ENCODE assay signal across 29 cellular contexts in genomic region chr1:199743227-199743626, GRCh38.
DNase-seq lines count a peak whose midpoint lies in the region; FAIRE-seq and TF ChIP-seq lines count a peak whose summit lies in the region.
"Had no signal": no experiment of that assay in that cellular context is flagged by ENCODE, and none has a peak within 500 bp of the region (broad histone marks: within the 10 kb centered on the region; RNA-seq: fewer than 3 reads in every experiment).

No MANE protein-coding gene starts in this region.

- no peak overlapping the region for H2BK15ac ChIP-seq in mesenchymal stem cell (ENCODE audit: low read depth, poor library complexity, severe bottlenecking)

- BruUV-seq in endothelial cell of umbilical vein (replicated peaks; lab: Mats Ljungman, UMichigan) = no TSS peak

- H2AK5ac ChIP-seq in mesenchymal stem cell (ENCODE audit: low read length, severe bottlenecking) = no peak overlapping the region

- H3K4me1 ChIP-seq in endothelial cell of umbilical vein (ENCODE audit: control insufficient read depth, extremely low read depth, insufficient read depth, low read length) (peaks cover 16% of the 10 kb centered on the region), mesenchymal stem cell (ENCODE audit: control insufficient read depth, insufficient read depth, low read depth, low read length) (no peaks in the 10 kb centered on the region)
- H3K4me1 ChIP-seq: ascending aorta, prostate gland, uterus had no signal

- H3K9me1 ChIP-seq in endothelial cell of umbilical vein (replicated peaks; ENCODE audit: control insufficient read depth, extremely low read depth, insufficient read depth, low read length) = no peaks in the 10 kb centered on the region

- POLR2A ChIA-PET in endothelial cell of umbilical vein (lab: Charles Lee) = interaction anchor here (1.0 kb wide), 1 partner anchor 55 kb away, joined by 3 read pairs; no protein-coding TSS in a partner anchor
- POLR2A ChIA-PET in activated CD4-positive, alpha-beta memory T cell treated with anti-CD3 and anti-CD28 coated beads for 36 hours (lab: Charles Lee) = no interaction called here

- H3K9ac ChIP-seq in endothelial cell of umbilical vein (replicated peaks; ENCODE audit: extremely low read depth, insufficient read depth, low read length) (peak overlapping the region; percentile 40), mesenchymal stem cell (ENCODE audit: low read length) (peak overlapping the region; percentile 45)

- no peak overlapping the region for H3K4ac ChIP-seq in mesenchymal stem cell (ENCODE audit: low read depth in 1 of 2, low read length in 2 of 2)

- no peak overlapping the region for H3K23ac ChIP-seq in mesenchymal stem cell (ENCODE audit: low read length in 2 of 2)

- H4K20me1 ChIP-seq in endothelial cell of umbilical vein (replicated peaks; ENCODE audit: control insufficient read depth, extremely low read depth, insufficient read depth, low read length) = no peaks in the 10 kb centered on the region

- H3K4me3 ChIP-seq in endothelial cell of umbilical vein (replicated peaks in 1 of 3; ENCODE audit: insufficient read depth in 1 of 3, low read depth in 1 of 3, low read length in 3 of 3) (no peak overlapping the region), mesenchymal stem cell (ENCODE audit: insufficient read depth in 1 of 2, low read depth in 1 of 2, low read length in 2 of 2) (no peak overlapping the region), coronary artery (no peak overlapping the region)
- H3K4me3 ChIP-seq: ascending aorta, prostate gland, SJSA1, skin epidermis, testis, uterus had no signal

- peak; percentile 9 for DNase-seq in Daoy (ENCODE audit: low read depth)
- peak; percentile 70 for DNase-seq in NCI-H226
- DNase-seq in endothelial cell of umbilical vein (ENCODE audit: low read depth, low spot score) = peak; percentile 80
- DNase-seq in mesenchymal stem cell = peak; percentile 25
- DNase-seq in activated CD4-positive, alpha-beta memory T cell treated with anti-CD3 and anti-CD28 coated beads for 36 hours = no peak
- no peak for DNase-seq in activated CD8-positive, alpha-beta memory T cell treated with anti-CD3 and anti-CD28 coated beads, Interleukin-2, amount 50 U/mL, for 48 hours
- DNase-seq in HT-29 (ENCODE audit: low spot score) = no peak
- DNase-seq in coronary artery (ENCODE audit: low spot score) = no peak
- DNase-seq: activated CD4-positive, alpha-beta T cell treated with anti-CD3 and anti-CD28 coated beads for 48 hours; CD4-positive, CD25-positive, alpha-beta regulatory T cell; effector memory CD4-positive, alpha-beta T cell; GDM1; left ventricle myocardium superior; NCI-H1048; NCI-H1930; NCI-H2227 treated with DMSO at 0.1 percent for 48 hours; NCI-H774; stimulated activated CD4-positive, alpha-beta T cell treated with anti-CD3 and anti-CD28 coated beads, Interleukin-2, amount 100 ng/mL, for 48 hours; stimulated activated naive B cell treated with anti-CD40 and anti-IgM and Interleukin-4, amounts not matched to agents 10 μg/mL and 1 μg/mL and 100 μg/mL, for 72 hours; testis; uterus had no signal

- H3K36me3 ChIP-seq in endothelial cell of umbilical vein (ENCODE audit: control insufficient read depth in 2 of 2, extremely low read depth in 1 of 2, insufficient read depth in 2 of 2, low read length in 2 of 2) (no peaks in the 10 kb centered on the region), mesenchymal stem cell (ENCODE audit: control insufficient read depth in 1 of 2, insufficient read depth in 2 of 2, low read depth in 1 of 2, low read length in 2 of 2) (no peaks in the 10 kb centered on the region)
- H3K36me3 ChIP-seq: ascending aorta, prostate gland, SJSA1, uterus had no signal

- H3K9me3 ChIP-seq in endothelial cell of umbilical vein (replicated peaks; ENCODE audit: control insufficient read depth, insufficient read depth, low read length) (no peaks in the 10 kb centered on the region), mesenchymal stem cell (ENCODE audit: control insufficient read depth, low read length) (no peaks in the 10 kb centered on the region)
- H3K9me3 ChIP-seq: ascending aorta, prostate gland, SJSA1, testis, uterus had no signal

- intact Hi-C loops in endothelial cell of umbilical vein (cut with micrococcal nuclease) = loop anchor here (2.0 kb wide), 3 partner anchors 38 to 116 kb away; no protein-coding TSS in a partner anchor
- intact Hi-C loops in activated CD4-positive, alpha-beta memory T cell treated with anti-CD3 and anti-CD28 coated beads for 36 hours (cut with micrococcal nuclease) = no loop called here

- H2BK5ac ChIP-seq in mesenchymal stem cell (ENCODE audit: low read depth, low read length, poor library complexity, severe bottlenecking) = no peak overlapping the region

- no peaks in the 10 kb centered on the region for H3K79me1 ChIP-seq in mesenchymal stem cell (replicated peaks; ENCODE audit: low read length, poor library complexity, severe bottlenecking)

- WGBS in mesenchymal stem cell = 35% methylated on average over 4 of the region's 5 CpGs

- H3K36me3 Mint-ChIP-seq in activated CD4-positive, alpha-beta memory T cell treated with anti-CD3 and anti-CD28 coated beads for 36 hours = no peaks in the 10 kb centered on the region
- H3K36me3 Mint-ChIP-seq: activated naive CD4-positive, alpha-beta T cell treated with anti-CD3 and anti-CD28 coated beads, Interleukin-2, amount 50 U/mL, for 24 hours; CD4-positive, CD25-positive, alpha-beta regulatory T cell; stimulated activated naive B cell treated with anti-CD40 and anti-IgM and Interleukin-4, amounts not matched to agents 10 μg/mL and 1 μg/mL and 100 μg/mL, for 72 hours had no signal

- H3K14ac ChIP-seq in mesenchymal stem cell (ENCODE audit: low read length in 2 of 2) = no peak overlapping the region

- peak; percentile 78 for FAIRE-seq in endothelial cell of umbilical vein (lab: Jason Lieb, UNC)

- dilution Hi-C loops in endothelial cell of umbilical vein (cut with MboI; ENCODE audit: extremely low pct_ligation_motif_present, low sequenced_read_pairs) = no loop called here

- no peak overlapping the region for H3K4me3 Mint-ChIP-seq in activated CD4-positive, alpha-beta memory T cell treated with anti-CD3 and anti-CD28 coated beads for 36 hours
- H3K4me3 Mint-ChIP-seq: activated naive CD4-positive, alpha-beta T cell treated with anti-CD3 and anti-CD28 coated beads, Interleukin-2, amount 50 U/mL, for 24 hours; activated T-helper 1 cell treated with anti-CD3 and anti-CD28 coated beads, Interleukin-12 subunit alpha, Interleukin-12 subunit beta, Interleukin-2, Interleukin-4 antibody, amounts not matched to agents 30 ng/mL and 10 ng/mL and 1 ng/mL, durations not matched to agents 14 hours and 24 hours and 36 hours; CD4-positive, CD25-positive, alpha-beta regulatory T cell; nephron; stimulated activated naive B cell treated with anti-CD40 and anti-IgM and Interleukin-4, amounts not matched to agents 10 μg/mL and 1 μg/mL and 100 μg/mL, for 72 hours; T-helper 1 cell treated with Interleukin-12 subunit alpha and Interleukin-12 subunit beta and Interleukin-4 antibody, amounts not matched to agents 30 μg/mL and 1 μg/mL, for 36 hours had no signal

- H2AFZ ChIP-seq in endothelial cell of umbilical vein (ENCODE audit: low read depth, low read length) (peak overlapping the region; percentile 61), mesenchymal stem cell (ENCODE audit: low read depth, low read length) (no peak overlapping the region)

- H3K9me3 Mint-ChIP-seq in activated CD4-positive, alpha-beta memory T cell treated with anti-CD3 and anti-CD28 coated beads for 36 hours = no peaks in the 10 kb centered on the region
- H3K9me3 Mint-ChIP-seq: activated naive CD4-positive, alpha-beta T cell treated with anti-CD3 and anti-CD28 coated beads, Interleukin-2, amount 50 U/mL, for 24 hours; activated T-helper 1 cell treated with anti-CD3 and anti-CD28 coated beads, Interleukin-12 subunit alpha, Interleukin-12 subunit beta, Interleukin-2, Interleukin-4 antibody, amounts not matched to agents 30 ng/mL and 10 ng/mL and 1 ng/mL, durations not matched to agents 14 hours and 24 hours and 36 hours; CD4-positive, CD25-positive, alpha-beta regulatory T cell; nephron; stimulated activated naive B cell treated with anti-CD40 and anti-IgM and Interleukin-4, amounts not matched to agents 10 μg/mL and 1 μg/mL and 100 μg/mL, for 72 hours; T-helper 1 cell treated with Interleukin-12 subunit alpha and Interleukin-12 subunit beta and Interleukin-4 antibody, amounts not matched to agents 30 μg/mL and 1 μg/mL, for 36 hours had no signal

- H3K27me3 Mint-ChIP-seq in activated CD4-positive, alpha-beta memory T cell treated with anti-CD3 and anti-CD28 coated beads for 36 hours = peaks cover 10% of the 10 kb centered on the region

- H4K91ac ChIP-seq in mesenchymal stem cell (ENCODE audit: low read length) = no peak overlapping the region

- TF ChIP-seq CTCF in endothelial cell of umbilical vein (IDR thresholded peaks at IDR 0.05; ENCODE audit: extremely low read depth in 1 of 2, insufficient read depth in 1 of 2, low read depth in 1 of 2, low read length in 2 of 2) (no peak), coronary artery (IDR thresholded peaks at IDR 0.05) (no peak)

- H4K8ac ChIP-seq in mesenchymal stem cell (ENCODE audit: low read length) = no peak overlapping the region

- H3K4me1 Mint-ChIP-seq in activated CD4-positive, alpha-beta memory T cell treated with anti-CD3 and anti-CD28 coated beads for 36 hours (ENCODE audit: low read depth) = no peaks in the 10 kb centered on the region
- H3K4me1 Mint-ChIP-seq: activated naive CD4-positive, alpha-beta T cell treated with anti-CD3 and anti-CD28 coated beads, Interleukin-2, amount 50 U/mL, for 24 hours; CD4-positive, CD25-positive, alpha-beta regulatory T cell; stimulated activated naive B cell treated with anti-CD40 and anti-IgM and Interleukin-4, amounts not matched to agents 10 μg/mL and 1 μg/mL and 100 μg/mL, for 72 hours had no signal

- H3K4me2 ChIP-seq in endothelial cell of umbilical vein (ENCODE audit: insufficient read depth, low read length) (peak overlapping the region; percentile 49), mesenchymal stem cell (ENCODE audit: low read length, poor library complexity, severe bottlenecking) (no peak overlapping the region)

- H3K18ac ChIP-seq in mesenchymal stem cell (ENCODE audit: low read depth in 1 of 2, low read length in 2 of 2) = no peak overlapping the region

- no peak overlapping the region for H2BK12ac ChIP-seq in mesenchymal stem cell (ENCODE audit: low read length in 2 of 2)

- no peak overlapping the region for H2BK120ac ChIP-seq in mesenchymal stem cell (ENCODE audit: low read depth, low read length)

- CTCF ChIA-PET in endothelial cell of umbilical vein (lab: Charles Lee) = interaction anchor here (1.4 to 1.5 kb wide), 2 partner anchors 38 to 58 kb away, joined by 4 to 13 read pairs; no protein-coding TSS in a partner anchor
- CTCF ChIA-PET in activated CD4-positive, alpha-beta memory T cell treated with anti-CD3 and anti-CD28 coated beads for 36 hours (lab: Charles Lee) = no interaction called here

- H3K27ac ChIP-seq in endothelial cell of umbilical vein (ENCODE audit: insufficient read depth, low read depth, low read length) (peak overlapping the region; percentile 81), mesenchymal stem cell (ENCODE audit: low read length, poor library complexity, severe bottlenecking) (no peak overlapping the region), coronary artery (no peak overlapping the region)
- H3K27ac ChIP-seq: ascending aorta, prostate gland, SJSA1, skin epidermis, testis, uterus had no signal

- H3K79me2 ChIP-seq in endothelial cell of umbilical vein (ENCODE audit: control insufficient read depth, insufficient read depth, low read length) = no peaks in the 10 kb centered on the region

- H3K27me3 ChIP-seq in endothelial cell of umbilical vein (ENCODE audit: control insufficient read depth in 2 of 2, insufficient read depth in 2 of 2, low read length in 2 of 2) = no peaks in the 10 kb centered on the region
- peaks cover 5 to 10% of the 10 kb centered on the region in 2 experiments for H3K27me3 ChIP-seq in mesenchymal stem cell (ENCODE audit: control insufficient read depth in 1 of 2, insufficient read depth in 1 of 2, low read length in 2 of 2)
- H3K27me3 ChIP-seq: ascending aorta, SJSA1, testis, uterus had no signal

- no peak for TF ChIP-seq POLR2A in endothelial cell of umbilical vein (IDR thresholded peaks at IDR 0.05; ENCODE audit: low read depth, low read length)

- no peak overlapping the region for H3K27ac Mint-ChIP-seq in activated CD4-positive, alpha-beta memory T cell treated with anti-CD3 and anti-CD28 coated beads for 36 hours
- H3K27ac Mint-ChIP-seq: activated naive CD4-positive, alpha-beta T cell treated with anti-CD3 and anti-CD28 coated beads, Interleukin-2, amount 50 U/mL, for 24 hours; activated T-helper 1 cell treated with anti-CD3 and anti-CD28 coated beads, Interleukin-12 subunit alpha, Interleukin-12 subunit beta, Interleukin-2, Interleukin-4 antibody, amounts not matched to agents 30 ng/mL and 10 ng/mL and 1 ng/mL, durations not matched to agents 14 hours and 24 hours and 36 hours; CD4-positive, CD25-positive, alpha-beta regulatory T cell; nephron; stimulated activated naive B cell treated with anti-CD40 and anti-IgM and Interleukin-4, amounts not matched to agents 10 μg/mL and 1 μg/mL and 100 μg/mL, for 72 hours; T-helper 1 cell treated with Interleukin-12 subunit alpha and Interleukin-12 subunit beta and Interleukin-4 antibody, amounts not matched to agents 30 μg/mL and 1 μg/mL, for 36 hours had no signal

Comparison
In these comparisons a context has a peak if more than half of its experiments do, and no peak if none do; other contexts are left out.
1. DNase-seq: peak in Daoy (single experiment), NCI-H226 (single experiment), endothelial cell of umbilical vein (single experiment) and mesenchymal stem cell (single experiment); none in activated CD4-positive, alpha-beta memory T cell treated with anti-CD3 and anti-CD28 coated beads for 36 hours (single experiment), activated CD8-positive, alpha-beta memory T cell treated with anti-CD3 and anti-CD28 coated beads, Interleukin-2, amount 50 U/mL, for 48 hours (single experiment), HT-29 (single experiment) and coronary artery (single experiment).